In genomic region chr5:2534251-2534650, GRCh38 we compare ENCODE assay signal across 33 cellular contexts.
"Had no signal": no experiment of that assay in that cellular context is flagged by ENCODE, and none has a peak within 500 bp of the region (broad histone marks: within the 10 kb centered on the region; RNA-seq: fewer than 3 reads in every experiment).

No MANE protein-coding gene starts in this region.

- H3K27ac ChIP-seq: adrenal gland, body of pancreas, breast epithelium, Peyer's patch, SJSA1 had no signal

- DNase-seq: activated CD4-positive, alpha-beta memory T cell treated with anti-CD3 and anti-CD28 coated beads, Interleukin-2, amount 10 ng/mL, durations not matched to agents 7 days and 5 days; activated CD4-positive, alpha-beta T cell treated with anti-CD3 and anti-CD28 coated beads for 36 hours; activated CD4-positive, alpha-beta T cell treated with anti-CD3 and anti-CD28 coated beads, Interleukin-2, amount 50 U/mL, for 1 hour; activated CD8-positive, alpha-beta memory T cell treated with anti-CD3 and anti-CD28 coated beads for 24 hours; activated CD8-positive, alpha-beta memory T cell treated with anti-CD3 and anti-CD28 coated beads, Interleukin-2, amount 10 ng/mL, durations not matched to agents 7 days and 5 days; activated CD8-positive, alpha-beta memory T cell treated with anti-CD3 and anti-CD28 coated beads, Interleukin-2, amount 50 U/mL, for 48 hours; activated gamma-delta T cell; activated naive CD4-positive, alpha-beta T cell treated with anti-CD3 and anti-CD28 coated beads for 36 hours; activated T-cell treated with anti-CD3 and anti-CD28 coated beads, Interleukin-2, amount 50 U/mL, for 48 hours; adrenal gland; body of pancreas; Kasumi-1; KG1; MG63; NCI-H1048; NCI-H1105 treated with DMSO at 0.1 percent for 48 hours; NCI-H1436; NCI-H1694 treated with DMSO at 0.1 percent for 48 hours; NCI-H2029; NCI-H345; NCI-H526; NCI-H748 treated with DMSO at 0.1 percent for 48 hours; NK-92 treated with Interleukin-12 subunit alpha and Interleukin-12 subunit beta, amount 100 ng/mL, for 24 hours; PC-3; Peyer's patch; RPMI8226; SHP77 treated with DMSO at 0.1 percent for 48 hours; SK-N-SH had no signal

- H3K36me3 ChIP-seq: adrenal gland, breast epithelium, MG63, Peyer's patch, SJSA1 had no signal

- H3K9me3 ChIP-seq: adrenal gland, body of pancreas, MG63, SK-N-SH had no signal

- ATAC-seq: activated CD4-positive, alpha-beta T cell treated with anti-CD3 and anti-CD28 coated beads for 36 hours; activated CD4-positive, CD25-positive, alpha-beta regulatory T cell treated with anti-CD3 and anti-CD28 coated beads, Interleukin-2, amount 50 U/mL, for 24 hours; activated CD8-positive, alpha-beta memory T cell treated with anti-CD3 and anti-CD28 coated beads, Interleukin-2, amount 10 ng/mL, durations not matched to agents 7 days and 5 days; activated naive CD4-positive, alpha-beta T cell treated with anti-CD3 and anti-CD28 coated beads, Interleukin-2, amount 50 U/mL, for 72 hours; body of pancreas; PC-3; WTC11 had no signal

- H3K4me3 ChIP-seq: adrenal gland, body of pancreas, breast epithelium, MG63, Peyer's patch, SJSA1 had no signal

- H3K27me3 ChIP-seq: body of pancreas, breast epithelium, MG63, Peyer's patch, SJSA1 had no signal
